8 cellular contexts compared by ENCODE assay signal in genomic region chr7:27184342-27185012, GRCh38. TPM values are rescaled to one million over a fixed set of nuclear protein-coding genes. Genes with fewer than 3 reads are reported as not detected.
DNase-seq lines count a peak whose midpoint lies in the region; ATAC-seq, FAIRE-seq and TF ChIP-seq lines count a peak whose summit lies in the region.

No MANE protein-coding gene starts in this region.

- H3K36me3 ChIP-seq in HepG2 (replicated peaks in 1 of 2; ENCODE audit: control insufficient read depth in 1 of 2, insufficient read depth in 2 of 2, low read length in 2 of 2), result no peaks in the 10 kb centered on the region
- no peaks in the 10 kb centered on the region for H3K36me3 ChIP-seq in upper lobe of left lung

- ATAC-seq in HepG2 (no peak), upper lobe of left lung (ENCODE audit: low FRiP score in 2 of 2) (peak in 1 of 2 donors; percentile 26), HG02588 (IDR thresholded peaks at IDR 0.05; ENCODE audit: unreplicated experiment) (no peak)

- H3K27me3 ChIP-seq in HepG2 (ENCODE audit: control insufficient read depth in 1 of 2, insufficient read depth in 2 of 2, low read length in 2 of 2), result peaks cover 34 to 95% of the 10 kb centered on the region in 2 experiments
- peaks cover 3 to 91% (median 69%) of the 10 kb centered on the region in 4 donors for H3K27me3 ChIP-seq in upper lobe of left lung

- H3K4me2 ChIP-seq in HepG2 (ENCODE audit: low read depth, low read length), result peak overlapping the region; percentile 84

- peak overlapping the region; percentile 70 for H3K4me3 Mint-ChIP-seq in activated naive CD8-positive, alpha-beta T cell treated with anti-CD3 and anti-CD28 coated beads for 36 hours

- H3K27me3 Mint-ChIP-seq in activated naive CD8-positive, alpha-beta T cell treated with anti-CD3 and anti-CD28 coated beads for 36 hours, result peaks cover 91% of the 10 kb centered on the region

- no peaks in the 10 kb centered on the region for H3K9me3 Mint-ChIP-seq in activated naive CD8-positive, alpha-beta T cell treated with anti-CD3 and anti-CD28 coated beads for 36 hours

- H3K4me3 ChIP-seq in HepG2 (replicated peaks in 1 of 3; ENCODE audit: insufficient read depth in 1 of 3, low read depth in 2 of 3, low read length in 3 of 3), result peak overlapping the region; percentile 52 to 67 (median 64)
- peak overlapping the region in 3 of 4 donors; percentile 21 to 43 (median 40) for H3K4me3 ChIP-seq in upper lobe of left lung

- intact Hi-C loops in HepG2 (cut with micrococcal nuclease; ENCODE audit: unreplicated experiment), result no loop called here

- H2AFZ ChIP-seq in HepG2 (ENCODE audit: low read length), result no peak overlapping the region

- peak; percentile 26 for DNase-seq in DMS153 (lab: John Stamatoyannopoulos, UW)
- peak; percentile 65 for DNase-seq in M059J (ENCODE audit: low read depth)
- no peak for DNase-seq in activated naive CD8-positive, alpha-beta T cell treated with anti-CD3 and anti-CD28 coated beads for 36 hours
- DNase-seq in HepG2 (ENCODE audit: low spot score), result no peak
- DNase-seq in upper lobe of left lung, result peak in 1 of 2 donors; percentile 89
- DNase-seq in GDM1 (lab: John Stamatoyannopoulos, UW), result no peak
- DNase-seq in caudate nucleus (lab: John Stamatoyannopoulos, UW), result no peak

- peaks cover 6% of the 10 kb centered on the region; the same call in 1 of the 2 replicates for H4K20me1 ChIP-seq in HepG2 (ENCODE audit: insufficient read depth, low read length)

- H3K36me3 Mint-ChIP-seq in activated naive CD8-positive, alpha-beta T cell treated with anti-CD3 and anti-CD28 coated beads for 36 hours, result peaks cover 2% of the 10 kb centered on the region

- CTCF ChIA-PET in HepG2 (lab: Yijun Ruan, JAX; ENCODE audit: low intra/inter-chr PET ratio, low total read pairs), result no interaction called here

- H3K79me2 ChIP-seq in HepG2 (ENCODE audit: insufficient read depth, low read length), result no peaks in the 10 kb centered on the region

- TF ChIP-seq RAD21 in HepG2 (CRISPR knock-in tag; IDR thresholded peaks at IDR 0.05), result no peak

- TF ChIP-seq EP300 in HepG2 (IDR thresholded peaks at IDR 0.05; ENCODE audit: low read depth in 2 of 2, low read length in 2 of 2) (no peak), HepG2 (CRISPR knock-in tag; IDR thresholded peaks at IDR 0.05; ENCODE audit: borderline replicate concordance) (no peak), upper lobe of left lung (IDR thresholded peaks at IDR 0.05) (no peak)

- H3K9ac ChIP-seq in HepG2 (ENCODE audit: insufficient read depth, low read depth, low read length), result no peak overlapping the region

- H3K9me3 ChIP-seq in HepG2 (ENCODE audit: low read length) (no peaks in the 10 kb centered on the region), upper lobe of left lung (no peaks in the 10 kb centered on the region)

- POLR2A ChIA-PET in HepG2 (lab: Yijun Ruan, JAX), result interaction anchor here (0.6 kb wide), 1 partner anchor 11 kb away, joined by 3 read pairs; no protein-coding TSS in a partner anchor

- peak overlapping the region; percentile 34 for H3K27ac Mint-ChIP-seq in activated naive CD8-positive, alpha-beta T cell treated with anti-CD3 and anti-CD28 coated beads for 36 hours

- WGBS in HepG2 (ENCODE audit: low lambda C conversion rate), result 2% methylated on average over 41 of the region's 72 CpGs
- WGBS in upper lobe of left lung, 2 donors, result 5 to 6% methylated on average over 21 to 38 of the region's 72 CpGs

- no peak for TF ChIP-seq POLR2A in HepG2 (IDR thresholded peaks at IDR 0.05; ENCODE audit: insufficient read depth in 1 of 2, low read depth in 2 of 2, low read length in 2 of 2)
- TF ChIP-seq POLR2A in upper lobe of left lung (IDR thresholded peaks at IDR 0.05), result no peak

- peaks cover 46% of the 10 kb centered on the region for H3K4me1 ChIP-seq in HepG2 (ENCODE audit: insufficient read depth, low read length)
- H3K4me1 ChIP-seq in upper lobe of left lung, result peaks cover 45 to 57% (median 47%) of the 10 kb centered on the region in 4 donors

- TF ChIP-seq CTCF in HepG2 (CRISPR knock-in tag; IDR thresholded peaks at IDR 0.05), result no peak
- no peak for TF ChIP-seq CTCF in upper lobe of left lung (IDR thresholded peaks at IDR 0.05)

- peaks cover 34% of the 10 kb centered on the region for H3K4me1 Mint-ChIP-seq in activated naive CD8-positive, alpha-beta T cell treated with anti-CD3 and anti-CD28 coated beads for 36 hours

- BruUV-seq in HepG2 (replicated peaks; lab: Mats Ljungman, UMichigan), result no TSS peak

- H3K27ac ChIP-seq in HepG2 (ENCODE audit: extremely low read length, insufficient read depth, low read length) (no peak overlapping the region), upper lobe of left lung (no peak overlapping the region), caudate nucleus (ENCODE audit: low read depth, low read length) (no peak overlapping the region)

- in situ Hi-C loops in HepG2 (cut with HindIII; ENCODE audit: extremely low pct_ligation_motif_present, low pct_unique_long_range_greater_than_20kb), result no loop called here

- FAIRE-seq in HepG2 (lab: Jason Lieb, UNC), result no peak

RNA-seq across cellular contexts. Expression of gene HOXA11, which starts 0.6 kb away (rescaled TPM):
- total RNA-seq in M059J (2014; rRNA removed; shearing (Covaris generic)), result 0.79 and 1.1 TPM in 2 replicates
- total RNA-seq in activated naive CD8-positive, alpha-beta T cell treated with anti-CD3 and anti-CD28 coated beads for 36 hours, result under 1 TPM in 1 of 2 experiments, not detected in 1; 0.10 TPM
- total RNA-seq in HepG2 (2016; rRNA removed; fragmentation: Illumina TruSeq; extraction: Trizol) (not detected in 2 replicates), upper lobe of left lung (not detected)
- not detected in 2 replicates for total RNA-seq in HepG2 (2016; cell fraction: cytosol; rRNA removed; fragmentation: Illumina TruSeq; extraction: Trizol; ENCODE audit: low read depth)
- total RNA-seq in HepG2 (2016; cell fraction: insoluble cytoplasmic fraction; rRNA removed; fragmentation: Illumina TruSeq; extraction: Trizol), result not detected in 2 replicates
- total RNA-seq in HepG2 (2016; cell fraction: membrane; rRNA removed; fragmentation: Illumina TruSeq; extraction: Trizol), result not detected in 2 replicates
- not detected in 2 replicates for total RNA-seq in HepG2 (2016; cell fraction: nucleus; rRNA removed; fragmentation: Illumina TruSeq; extraction: Trizol)
- 0.04 TPM in 1 of 2 replicates, not detected in the other for polyA plus RNA-seq in HepG2 (2011; rRNA removed)
- polyA plus RNA-seq in HepG2 (2011; cell fraction: cytosol; rRNA removed), result not detected in 2 replicates
- polyA plus RNA-seq in HepG2 (2011; cell fraction: nucleus; rRNA removed), result not detected in 2 replicates
- not detected in 2 replicates for polyA plus RNA-seq in HepG2 (2012)
- polyA plus RNA-seq in HepG2 (2016; cell fraction: cytosol; fragmentation: Illumina TruSeq; extraction: Trizol; ENCODE audit: low read depth), result not detected in 2 replicates
- polyA plus RNA-seq in HepG2 (2016; cell fraction: insoluble cytoplasmic fraction; fragmentation: Illumina TruSeq; extraction: Trizol; ENCODE audit: low read depth), result not detected in 2 replicates
- not detected in 2 replicates for polyA plus RNA-seq in HepG2 (2016; cell fraction: membrane; fragmentation: Illumina TruSeq; extraction: Trizol; ENCODE audit: low read depth)
- polyA plus RNA-seq in HepG2 (2016; cell fraction: nucleus; fragmentation: Illumina TruSeq; extraction: Trizol; ENCODE audit: insufficient read depth, low read depth), result not detected in 2 replicates
- 2.9 TPM in 1 of 2 replicates, not detected in the other for polyA minus RNA-seq in HepG2 (2011; rRNA and poly(A)+ RNA removed; ENCODE audit: low replicate concordance)
- not detected in 2 replicates for polyA minus RNA-seq in HepG2 (2011; cell fraction: cytosol; rRNA and poly(A)+ RNA removed)
- not detected in 2 replicates for polyA minus RNA-seq in HepG2 (2011; cell fraction: nucleus; rRNA and poly(A)+ RNA removed)

RNA-seq across cellular contexts. Expression of gene HOXA10, which starts 10.4 kb away (rescaled TPM):
- 15.4 and 16.7 TPM in 2 replicates for total RNA-seq in M059J (2014; rRNA removed; shearing (Covaris generic))
- total RNA-seq in activated naive CD8-positive, alpha-beta T cell treated with anti-CD3 and anti-CD28 coated beads for 36 hours, result not detected
- not detected in 2 replicates for total RNA-seq in HepG2 (2016; rRNA removed; fragmentation: Illumina TruSeq; extraction: Trizol)
- total RNA-seq in HepG2 (2016; cell fraction: cytosol; rRNA removed; fragmentation: Illumina TruSeq; extraction: Trizol; ENCODE audit: low read depth), result not detected in 2 replicates
- not detected in 2 replicates for total RNA-seq in HepG2 (2016; cell fraction: insoluble cytoplasmic fraction; rRNA removed; fragmentation: Illumina TruSeq; extraction: Trizol)
- not detected in 2 replicates for total RNA-seq in HepG2 (2016; cell fraction: membrane; rRNA removed; fragmentation: Illumina TruSeq; extraction: Trizol)
- not detected in 2 replicates for total RNA-seq in HepG2 (2016; cell fraction: nucleus; rRNA removed; fragmentation: Illumina TruSeq; extraction: Trizol)
- polyA plus RNA-seq in HepG2 (2011; rRNA removed), result 0.03 TPM in 1 of 2 replicates, not detected in the other
- not detected in 2 replicates for polyA plus RNA-seq in HepG2 (2011; cell fraction: cytosol; rRNA removed)
- not detected in 2 replicates for polyA plus RNA-seq in HepG2 (2011; cell fraction: nucleus; rRNA removed)
- not detected in 2 replicates for polyA plus RNA-seq in HepG2 (2012)
- polyA plus RNA-seq in HepG2 (2016; cell fraction: cytosol; fragmentation: Illumina TruSeq; extraction: Trizol; ENCODE audit: low read depth), result not detected in 2 replicates
- polyA plus RNA-seq in HepG2 (2016; cell fraction: insoluble cytoplasmic fraction; fragmentation: Illumina TruSeq; extraction: Trizol; ENCODE audit: low read depth), result not detected in 2 replicates
- polyA plus RNA-seq in HepG2 (2016; cell fraction: membrane; fragmentation: Illumina TruSeq; extraction: Trizol; ENCODE audit: low read depth), result 0.12 TPM in 1 of 2 replicates, not detected in the other
- not detected in 2 replicates for polyA plus RNA-seq in HepG2 (2016; cell fraction: nucleus; fragmentation: Illumina TruSeq; extraction: Trizol; ENCODE audit: insufficient read depth, low read depth)
- 11.6 TPM in 1 of 2 replicates, not detected in the other for polyA minus RNA-seq in HepG2 (2011; rRNA and poly(A)+ RNA removed; ENCODE audit: low replicate concordance)
- not detected in 2 replicates for polyA minus RNA-seq in HepG2 (2011; cell fraction: cytosol; rRNA and poly(A)+ RNA removed)
- polyA minus RNA-seq in HepG2 (2011; cell fraction: nucleus; rRNA and poly(A)+ RNA removed), result not detected in 2 replicates
- under 1 TPM in 2 of 6 donors, not detected in 4; 0.15 to 0.24 TPM for total RNA-seq in upper lobe of left lung

RNA-seq across cellular contexts. Expression of gene HOXA13, which starts 15.4 kb away (rescaled TPM):
- 1.4 and 3.4 TPM in 2 replicates for total RNA-seq in M059J (2014; rRNA removed; shearing (Covaris generic))
- not detected for total RNA-seq in activated naive CD8-positive, alpha-beta T cell treated with anti-CD3 and anti-CD28 coated beads for 36 hours
- total RNA-seq in HepG2 (2016; rRNA removed; fragmentation: Illumina TruSeq; extraction: Trizol) (0.04 TPM in 2 replicates), upper lobe of left lung (not detected)
- not detected in 2 replicates for total RNA-seq in HepG2 (2016; cell fraction: cytosol; rRNA removed; fragmentation: Illumina TruSeq; extraction: Trizol; ENCODE audit: low read depth)
- 0.02 TPM in 1 of 2 replicates, not detected in the other for total RNA-seq in HepG2 (2016; cell fraction: insoluble cytoplasmic fraction; rRNA removed; fragmentation: Illumina TruSeq; extraction: Trizol)
- 0.03 TPM in 1 of 2 replicates, not detected in the other for total RNA-seq in HepG2 (2016; cell fraction: membrane; rRNA removed; fragmentation: Illumina TruSeq; extraction: Trizol)
- total RNA-seq in HepG2 (2016; cell fraction: nucleus; rRNA removed; fragmentation: Illumina TruSeq; extraction: Trizol), result not detected in 2 replicates
- 0.01 TPM in 1 of 2 replicates, not detected in the other for polyA plus RNA-seq in HepG2 (2011; rRNA removed)
- polyA plus RNA-seq in HepG2 (2011; cell fraction: cytosol; rRNA removed), result not detected in 2 replicates
- not detected in 2 replicates for polyA plus RNA-seq in HepG2 (2011; cell fraction: nucleus; rRNA removed)
- not detected in 2 replicates for polyA plus RNA-seq in HepG2 (2012)
- not detected in 2 replicates for polyA plus RNA-seq in HepG2 (2016; cell fraction: cytosol; fragmentation: Illumina TruSeq; extraction: Trizol; ENCODE audit: low read depth)
- not detected in 2 replicates for polyA plus RNA-seq in HepG2 (2016; cell fraction: insoluble cytoplasmic fraction; fragmentation: Illumina TruSeq; extraction: Trizol; ENCODE audit: low read depth)
- not detected in 2 replicates for polyA plus RNA-seq in HepG2 (2016; cell fraction: membrane; fragmentation: Illumina TruSeq; extraction: Trizol; ENCODE audit: low read depth)
- polyA plus RNA-seq in HepG2 (2016; cell fraction: nucleus; fragmentation: Illumina TruSeq; extraction: Trizol; ENCODE audit: insufficient read depth, low read depth), result 0.11 TPM in 1 of 2 replicates, not detected in the other
- polyA minus RNA-seq in HepG2 (2011; rRNA and poly(A)+ RNA removed; ENCODE audit: low replicate concordance), result 0.26 TPM in 1 of 2 replicates, not detected in the other
- not detected in 2 replicates for polyA minus RNA-seq in HepG2 (2011; cell fraction: cytosol; rRNA and poly(A)+ RNA removed)
- 0.26 TPM in 1 of 2 replicates, not detected in the other for polyA minus RNA-seq in HepG2 (2011; cell fraction: nucleus; rRNA and poly(A)+ RNA removed)

RNA-seq across cellular contexts. Expression of gene HOXA9, which starts 19.1 kb away (rescaled TPM):
- 66.1 and 66.8 TPM in 2 replicates for total RNA-seq in M059J (2014; rRNA removed; shearing (Covaris generic))
- not detected for total RNA-seq in activated naive CD8-positive, alpha-beta T cell treated with anti-CD3 and anti-CD28 coated beads for 36 hours
- total RNA-seq in HepG2 (2016; rRNA removed; fragmentation: Illumina TruSeq; extraction: Trizol) (not detected in 2 replicates), upper lobe of left lung (1 to 10 TPM in 2 of 6 donors, under 1 TPM in 3, not detected in 1; 0.30 to 6.1 (median 0.49) TPM)
- total RNA-seq in HepG2 (2016; cell fraction: cytosol; rRNA removed; fragmentation: Illumina TruSeq; extraction: Trizol; ENCODE audit: low read depth), result not detected in 2 replicates
- not detected in 2 replicates for total RNA-seq in HepG2 (2016; cell fraction: insoluble cytoplasmic fraction; rRNA removed; fragmentation: Illumina TruSeq; extraction: Trizol)
- not detected in 2 replicates for total RNA-seq in HepG2 (2016; cell fraction: membrane; rRNA removed; fragmentation: Illumina TruSeq; extraction: Trizol)
- total RNA-seq in HepG2 (2016; cell fraction: nucleus; rRNA removed; fragmentation: Illumina TruSeq; extraction: Trizol), result not detected in 2 replicates
- not detected in 2 replicates for polyA plus RNA-seq in HepG2 (2011; rRNA removed)
- polyA plus RNA-seq in HepG2 (2011; cell fraction: cytosol; rRNA removed), result not detected in 2 replicates
- polyA plus RNA-seq in HepG2 (2011; cell fraction: nucleus; rRNA removed), result not detected in 2 replicates
- polyA plus RNA-seq in HepG2 (2012), result not detected in 2 replicates
- not detected in 2 replicates for polyA plus RNA-seq in HepG2 (2016; cell fraction: cytosol; fragmentation: Illumina TruSeq; extraction: Trizol; ENCODE audit: low read depth)
- polyA plus RNA-seq in HepG2 (2016; cell fraction: insoluble cytoplasmic fraction; fragmentation: Illumina TruSeq; extraction: Trizol; ENCODE audit: low read depth), result not detected in 2 replicates
- not detected in 2 replicates for polyA plus RNA-seq in HepG2 (2016; cell fraction: membrane; fragmentation: Illumina TruSeq; extraction: Trizol; ENCODE audit: low read depth)
- not detected in 2 replicates for polyA plus RNA-seq in HepG2 (2016; cell fraction: nucleus; fragmentation: Illumina TruSeq; extraction: Trizol; ENCODE audit: insufficient read depth, low read depth)
- polyA minus RNA-seq in HepG2 (2011; rRNA and poly(A)+ RNA removed; ENCODE audit: low replicate concordance), result 0.51 TPM in 1 of 2 replicates, not detected in the other
- not detected in 2 replicates for polyA minus RNA-seq in HepG2 (2011; cell fraction: cytosol; rRNA and poly(A)+ RNA removed)
- not detected in 2 replicates for polyA minus RNA-seq in HepG2 (2011; cell fraction: nucleus; rRNA and poly(A)+ RNA removed)

RNA-seq across cellular contexts. Expression of gene HOXA7, which starts 28.0 kb away (rescaled TPM):
- 3.7 and 4.6 TPM in 2 replicates for total RNA-seq in M059J (2014; rRNA removed; shearing (Covaris generic))
- total RNA-seq in activated naive CD8-positive, alpha-beta T cell treated with anti-CD3 and anti-CD28 coated beads for 36 hours, result not detected
- not detected in 2 replicates for total RNA-seq in HepG2 (2016; rRNA removed; fragmentation: Illumina TruSeq; extraction: Trizol)
- total RNA-seq in HepG2 (2016; cell fraction: cytosol; rRNA removed; fragmentation: Illumina TruSeq; extraction: Trizol; ENCODE audit: low read depth), result not detected in 2 replicates
- not detected in 2 replicates for total RNA-seq in HepG2 (2016; cell fraction: insoluble cytoplasmic fraction; rRNA removed; fragmentation: Illumina TruSeq; extraction: Trizol)
- 0.07 and 0.15 TPM in 2 replicates for total RNA-seq in HepG2 (2016; cell fraction: membrane; rRNA removed; fragmentation: Illumina TruSeq; extraction: Trizol)
- total RNA-seq in HepG2 (2016; cell fraction: nucleus; rRNA removed; fragmentation: Illumina TruSeq; extraction: Trizol), result not detected in 2 replicates
- 0.05 and 0.10 TPM in 2 replicates for polyA plus RNA-seq in HepG2 (2011; rRNA removed)
- 0.07 and 0.13 TPM in 2 replicates for polyA plus RNA-seq in HepG2 (2011; cell fraction: cytosol; rRNA removed)
- polyA plus RNA-seq in HepG2 (2011; cell fraction: nucleus; rRNA removed), result 0.08 TPM in 1 of 2 replicates, not detected in the other
- 0.32 TPM in 1 of 2 replicates, not detected in the other for polyA plus RNA-seq in HepG2 (2012)
- polyA plus RNA-seq in HepG2 (2016; cell fraction: cytosol; fragmentation: Illumina TruSeq; extraction: Trizol; ENCODE audit: low read depth), result 0.10 TPM in 1 of 2 replicates, not detected in the other
- 0.22 and 0.31 TPM in 2 replicates for polyA plus RNA-seq in HepG2 (2016; cell fraction: insoluble cytoplasmic fraction; fragmentation: Illumina TruSeq; extraction: Trizol; ENCODE audit: low read depth)
- 0.26 and 0.30 TPM in 2 replicates for polyA plus RNA-seq in HepG2 (2016; cell fraction: membrane; fragmentation: Illumina TruSeq; extraction: Trizol; ENCODE audit: low read depth)
- not detected in 2 replicates for polyA plus RNA-seq in HepG2 (2016; cell fraction: nucleus; fragmentation: Illumina TruSeq; extraction: Trizol; ENCODE audit: insufficient read depth, low read depth)
- 0.08 and 3.8 TPM in 2 replicates for polyA minus RNA-seq in HepG2 (2011; rRNA and poly(A)+ RNA removed; ENCODE audit: low replicate concordance)
- 0.30 and 1.1 TPM in 2 replicates for polyA minus RNA-seq in HepG2 (2011; cell fraction: cytosol; rRNA and poly(A)+ RNA removed)
- polyA minus RNA-seq in HepG2 (2011; cell fraction: nucleus; rRNA and poly(A)+ RNA removed), result not detected in 2 replicates
- 1 to 10 TPM in 3 of 6 donors, under 1 TPM in 1, not detected in 2; 0.46 to 3.3 (median 2.5) TPM for total RNA-seq in upper lobe of left lung

Comparison
In these comparisons a context has a peak if more than half of its experiments do, and no peak if none do; other contexts are left out.
1. DNase-seq: peak in DMS153 (single experiment) and M059J (single experiment); none in activated naive CD8-positive, alpha-beta T cell treated with anti-CD3 and anti-CD28 coated beads for 36 hours (single experiment), HepG2 (single experiment), GDM1 (single experiment) and caudate nucleus (0 of 61).
2. RNA of gene HOXA10, which starts 10.4 kb away (total RNA-seq): 15.4 to 16.7 TPM in M059J; 0.15 to 0.24 TPM in upper lobe of left lung, not detected in HepG2 and not detected in activated naive CD8-positive, alpha-beta T cell treated with anti-CD3 and anti-CD28 coated beads for 36 hours; every median in the first group is over 10 times any median in the second.